ENCODE assay signal across 8 cellular contexts in genomic region chr19:46192990-46193650, GRCh38. TPM values are rescaled to one million over a fixed set of nuclear protein-coding genes. Genes with fewer than 3 reads are reported as not detected.
DNase-seq lines count a peak whose midpoint lies in the region; ATAC-seq and TF ChIP-seq lines count a peak whose summit lies in the region.

No MANE protein-coding gene starts in this region.

- no peak overlapping the region for H3K27ac ChIP-seq in lower lobe of right lung

- no peak for TF ChIP-seq CTCF in lower lobe of right lung (IDR thresholded peaks at IDR 0.05)

- no peaks in the 10 kb centered on the region for H3K36me3 ChIP-seq in lower lobe of right lung

- peaks cover 9% of the 10 kb centered on the region for H3K4me1 ChIP-seq in lower lobe of right lung

- no peak overlapping the region for H3K4me3 ChIP-seq in lower lobe of right lung

- intact Hi-C loops in lower lobe of right lung (cut with DNase I) = no loop called here

- ATAC-seq in lower lobe of right lung (peak; percentile 73 to 80), GM21528 (IDR thresholded peaks at IDR 0.05; ENCODE audit: low FRiP score, unreplicated experiment) (no peak), HG03135 (IDR thresholded peaks at IDR 0.05; ENCODE audit: unreplicated experiment) (no peak), GM18868 (IDR thresholded peaks at IDR 0.05; ENCODE audit: unreplicated experiment) (no peak)

- H3K9me3 ChIP-seq in lower lobe of right lung = no peaks in the 10 kb centered on the region

- peaks cover 41% of the 10 kb centered on the region for H3K27me3 ChIP-seq in lower lobe of right lung (ENCODE audit: low read depth)

- DNase-seq in DMS153 (lab: John Stamatoyannopoulos, UW) (peak; percentile 33), LHCN-M2 (ENCODE audit: low read depth) (peak; percentile 64), amniotic stem cell (lab: John Stamatoyannopoulos, UW) (peak; percentile 29), lower lobe of right lung (no peak), NCI-H187 (lab: John Stamatoyannopoulos, UW) (no peak)

RNA-seq across cellular contexts. Expression of gene IGFL1, which starts 36.4 kb away (rescaled TPM):
- total RNA-seq in LHCN-M2 (2014; rRNA removed) (not detected in 2 replicates), lower lobe of right lung (not detected)
- polyA plus RNA-seq in LHCN-M2 (2012) = not detected

RNA-seq across cellular contexts. Expression of gene IGFL2, which starts 45.1 kb away (rescaled TPM):
- total RNA-seq in LHCN-M2 (2014; rRNA removed) = not detected in 2 replicates
- 0.07 TPM for polyA plus RNA-seq in LHCN-M2 (2012)
- not detected for total RNA-seq in lower lobe of right lung

Comparison
In these comparisons a context has a peak if more than half of its experiments do, and no peak if none do; other contexts are left out.
1. DNase-seq: peak in DMS153 (single experiment), LHCN-M2 (single experiment) and amniotic stem cell (single experiment); none in lower lobe of right lung (single experiment) and NCI-H187 (0 of 2).
2. ATAC-seq: peak in lower lobe of right lung (2 of 2); none in GM21528 (single experiment), HG03135 (single experiment) and GM18868 (single experiment).